In genomic region chr7:566100-566499, GRCh38 we compare ENCODE assay signal across 3 cellular contexts.
A peak's percentile ranks its signal among the peaks of the same experiment; 100 is the strongest.
TF ChIP-seq lines count a peak whose summit lies in the region.

No MANE protein-coding gene starts in this region.

TF ChIP-seq in HEK293T, 16 proteins besides CTCF, POLR2A, EP300 and RAD21:
- TF ChIP-seq PKNOX1 (IDR thresholded peaks at IDR 0.05): no peak
- no peak for TF ChIP-seq LEF1 (IDR thresholded peaks at IDR 0.05; ENCODE audit: borderline replicate concordance)
- TF ChIP-seq SP1 (IDR thresholded peaks at IDR 0.05): no peak
- TF ChIP-seq FOXK2 (IDR thresholded peaks at IDR 0.05): no peak
- no peak for TF ChIP-seq SUZ12 (IDR thresholded peaks at IDR 0.05)
- no peak for TF ChIP-seq HDGF (IDR thresholded peaks at IDR 0.05; ENCODE audit: borderline replicate concordance)
- no peak for TF ChIP-seq ARNT (IDR thresholded peaks at IDR 0.05)
- 0 out of 2 replicates have a peak, but pooled peaks have one; percentile 24 for TF ChIP-seq TARDBP (IDR thresholded peaks at IDR 0.05)
- TF ChIP-seq FOXM1 (IDR thresholded peaks at IDR 0.05; ENCODE audit: borderline replicate concordance): no peak
- no peak for TF ChIP-seq BHLHE40 (IDR thresholded peaks at IDR 0.05; ENCODE audit: borderline replicate concordance)
- 0 out of 2 replicates have a peak, but pooled peaks have one; percentile 25 for TF ChIP-seq CTBP1 (IDR thresholded peaks at IDR 0.05; ENCODE audit: borderline replicate concordance)
- no peak for TF ChIP-seq ELF4 (IDR thresholded peaks at IDR 0.05)
- no peak for TF ChIP-seq ZNF384 (IDR thresholded peaks at IDR 0.05)
- TF ChIP-seq NFRKB (IDR thresholded peaks at IDR 0.05): no peak
- no peak for TF ChIP-seq L3MBTL2 (conservative IDR thresholded peaks at IDR 0.05)

TF ChIP-seq in GM12878, 131 proteins besides CTCF, POLR2A, EP300 and RAD21:
- no peak for TF ChIP-seq HDAC6 (IDR thresholded peaks at IDR 0.05; ENCODE audit: unreplicated experiment)
- TF ChIP-seq ATF7 (IDR thresholded peaks at IDR 0.05; ENCODE audit: low read depth): 0 out of 2 replicates have a peak, but pooled peaks have one; percentile 14
- 0 out of 2 replicates have a peak, but pooled peaks have one; percentile 38 for TF ChIP-seq HDGF (IDR thresholded peaks at IDR 0.05)
TF ChIP-seq in GM12878: peak in this region for 2.

TF ChIP-seq in H1, 55 proteins besides CTCF, POLR2A, EP300 and RAD21:
- TF ChIP-seq RBBP5 (IDR thresholded peaks at IDR 0.05; ENCODE audit: borderline replicate concordance, low read depth, low read length) (no peak), CHD2 (IDR thresholded peaks at IDR 0.05; ENCODE audit: low read length) (no peak), ASH2L (IDR thresholded peaks at IDR 0.05; ENCODE audit: low read length) (no peak), TAF1 (IDR thresholded peaks at IDR 0.05; ENCODE audit: low read depth, low read length) (no peak), CEBPB (IDR thresholded peaks at IDR 0.05; ENCODE audit: low read depth, low read length) (no peak), BCL11A (IDR thresholded peaks at IDR 0.05; ENCODE audit: low read depth in 2 of 2, low read length in 2 of 2) (no peak), CBX5 (IDR thresholded peaks at IDR 0.05; ENCODE audit: low read depth, low read length) (no peak), CREB1 (IDR thresholded peaks at IDR 0.05) (no peak), SIN3A (conservative IDR thresholded peaks at IDR 0.05 in 1 of 2, IDR thresholded peaks at IDR 0.05 in 1 of 2; ENCODE audit: low read depth in 1 of 2, low read length in 2 of 2) (no peak), KDM5A (IDR thresholded peaks at IDR 0.05; ENCODE audit: low read length) (no peak), SP1 (IDR thresholded peaks at IDR 0.05; ENCODE audit: low read depth, low read length) (no peak), TEAD4 (IDR thresholded peaks at IDR 0.05; ENCODE audit: low read depth, low read length) (no peak), GTF2F1 (IDR thresholded peaks at IDR 0.05; ENCODE audit: borderline replicate concordance, low read depth, low read length) (no peak), JUND (IDR thresholded peaks at IDR 0.05; ENCODE audit: low read length) (no peak)
TF ChIP-seq in H1: peak in this region for 0.
